In genomic region chr19:6262519-6262918, GRCh38 we compare ENCODE assay signal across 23 cellular contexts. TPM values are rescaled to one million over a fixed set of nuclear protein-coding genes. Genes with fewer than 3 reads are reported as not detected.
DNase-seq lines count a peak whose midpoint lies in the region; ATAC-seq and TF ChIP-seq lines count a peak whose summit lies in the region.
"Had no signal": no experiment of that assay in that cellular context is flagged by ENCODE, and none has a peak within 500 bp of the region (broad histone marks: within the 10 kb centered on the region; RNA-seq: fewer than 3 reads in every experiment).

No MANE protein-coding gene starts in this region.

- H3K4ac ChIP-seq in neuronal stem cell (ENCODE audit: low read length), result no peak overlapping the region

- no peak overlapping the region for H2AFZ ChIP-seq in neuronal stem cell (ENCODE audit: low read length)
- H2AFZ ChIP-seq: GM23338 had no signal

- H3K27me3 ChIP-seq in neuronal stem cell (ENCODE audit: control insufficient read depth in 3 of 3, insufficient read depth in 3 of 3, low read depth in 1 of 3, low read length in 3 of 3), result no peaks in the 10 kb centered on the region

- H3K36me3 Mint-ChIP-seq in activated naive CD8-positive, alpha-beta T cell, result no peaks in the 10 kb centered on the region
- H3K36me3 Mint-ChIP-seq in activated naive CD8-positive, alpha-beta T cell treated with anti-CD3 and anti-CD28 coated beads for 36 hours, result peaks cover 24% of the 10 kb centered on the region
- H3K36me3 Mint-ChIP-seq in activated naive CD8-positive, alpha-beta T cell treated with anti-CD3 and anti-CD28 coated beads, Interleukin-2, amount 10 ng/mL, durations not matched to agents 7 days and 5 days, result peaks cover 22% of the 10 kb centered on the region

- no peak overlapping the region for H4K8ac ChIP-seq in neuronal stem cell (ENCODE audit: low read depth, low read length)

- no peak overlapping the region for H3K4me3 ChIP-seq in neuronal stem cell (ENCODE audit: low read length in 2 of 2)
- H3K4me3 ChIP-seq: GM12878, GM23338, HAP-1 had no signal

- no peak overlapping the region for H3K18ac ChIP-seq in neuronal stem cell (ENCODE audit: low read length)

- H3K27ac ChIP-seq in neuronal stem cell (replicated peaks; ENCODE audit: low read length), result no peak overlapping the region

- peaks cover 0 to 7% of the 10 kb centered on the region in 2 donors for H3K4me1 ChIP-seq in neuronal stem cell (ENCODE audit: control insufficient read depth in 2 of 2, insufficient read depth in 1 of 2, low read depth in 1 of 2, low read length in 2 of 2)
- H3K4me1 ChIP-seq: Caco-2, HAP-1 had no signal

- H2BK5ac ChIP-seq in neuronal stem cell (ENCODE audit: low read length), result no peak overlapping the region

- no peak overlapping the region for H3K14ac ChIP-seq in neuronal stem cell (ENCODE audit: low read length)

- no peaks in the 10 kb centered on the region for H3K9me3 ChIP-seq in neuronal stem cell (replicated peaks in 1 of 2; ENCODE audit: control insufficient read depth in 2 of 2, insufficient read depth in 1 of 2, low read depth in 1 of 2, low read length in 2 of 2)
- H3K9me3 ChIP-seq: Caco-2, HAP-1 had no signal

- no peak overlapping the region for H3K27ac Mint-ChIP-seq in activated naive CD8-positive, alpha-beta T cell
- H3K27ac Mint-ChIP-seq in activated naive CD8-positive, alpha-beta T cell treated with anti-CD3 and anti-CD28 coated beads for 36 hours, result no peak overlapping the region
- H3K27ac Mint-ChIP-seq in activated naive CD8-positive, alpha-beta T cell treated with anti-CD3 and anti-CD28 coated beads, Interleukin-2, amount 10 ng/mL, durations not matched to agents 7 days and 5 days, result peak overlapping the region; percentile 80
- H3K27ac Mint-ChIP-seq: GM23338, IgD-negative memory B cell had no signal

- no peak for ATAC-seq in activated naive CD8-positive, alpha-beta T cell treated with anti-CD3 and anti-CD28 coated beads, Interleukin-2, amount 10 ng/mL, durations not matched to agents 7 days and 5 days (ENCODE audit: low read depth)
- ATAC-seq in GM19452 (IDR thresholded peaks at IDR 0.05; ENCODE audit: unreplicated experiment), result no peak
- ATAC-seq: GM12878, GM23338, Panc1, SK-N-SH treated with all-trans-retinoic acid at 6 μM for 48 hours had no signal

- WGBS in neuronal stem cell (ENCODE audit: extremely low coverage in 2 of 2, insufficient read length in 2 of 2, insufficient replicate concordance in 1 of 2), 2 donors, result no CpG with 5 or more reads among the region's 11 CpGs

- peaks cover 30% of the 10 kb centered on the region for H3K4me1 Mint-ChIP-seq in activated naive CD8-positive, alpha-beta T cell (ENCODE audit: low read depth)
- H3K4me1 Mint-ChIP-seq in activated naive CD8-positive, alpha-beta T cell treated with anti-CD3 and anti-CD28 coated beads for 36 hours, result peaks cover 10% of the 10 kb centered on the region
- H3K4me1 Mint-ChIP-seq in activated naive CD8-positive, alpha-beta T cell treated with anti-CD3 and anti-CD28 coated beads, Interleukin-2, amount 10 ng/mL, durations not matched to agents 7 days and 5 days, result peaks cover 16% of the 10 kb centered on the region

- no peak overlapping the region for H3K4me2 ChIP-seq in neuronal stem cell (ENCODE audit: insufficient read depth, low read length, poor library complexity, severe bottlenecking)
- H3K4me2 ChIP-seq: GM23338 had no signal

- H3K4me3 Mint-ChIP-seq in activated naive CD8-positive, alpha-beta T cell, result peak overlapping the region; percentile 7
- H3K4me3 Mint-ChIP-seq in activated naive CD8-positive, alpha-beta T cell treated with anti-CD3 and anti-CD28 coated beads for 36 hours, result no peak overlapping the region
- H3K4me3 Mint-ChIP-seq in activated naive CD8-positive, alpha-beta T cell treated with anti-CD3 and anti-CD28 coated beads, Interleukin-2, amount 10 ng/mL, durations not matched to agents 7 days and 5 days, result peak overlapping the region; percentile 63
- H3K4me3 Mint-ChIP-seq: GM23338, IgD-negative memory B cell had no signal

- POLR2A ChIA-PET in activated naive CD8-positive, alpha-beta T cell treated with anti-CD3 and anti-CD28 coated beads, Interleukin-2, amount 10 ng/mL, durations not matched to agents 7 days and 5 days (lab: Charles Lee), result no interaction called here
- POLR2A ChIA-PET in HEK293T (lab: Yijun Ruan, JAX), result no interaction called here

- DNase-seq in activated naive CD8-positive, alpha-beta T cell treated with anti-CD3 and anti-CD28 coated beads for 36 hours, result no peak
- DNase-seq in activated naive CD8-positive, alpha-beta T cell treated with anti-CD3 and anti-CD28 coated beads, Interleukin-2, amount 10 ng/mL, durations not matched to agents 7 days and 5 days, result no peak
- DNase-seq in neuronal stem cell (ENCODE audit: low spot score) (no peak), NAMALWA (ENCODE audit: low spot score) (no peak), germinal center (ENCODE audit: low spot score) (no peak), HEK293T (ENCODE audit: extremely low spot score) (no peak)
- DNase-seq: AML-193; Caco-2; DND-41; NCI-H1105 treated with DMSO at 0.1 percent for 48 hours; NCI-H2029 treated with DMSO at 0.1 percent for 48 hours; NCI-H226; NCI-H524; NCI-H774; NK-92 treated with Interleukin-12 subunit alpha and Interleukin-12 subunit beta, amount 100 ng/mL, for 24 hours had no signal

- no peaks in the 10 kb centered on the region for H3K27me3 Mint-ChIP-seq in activated naive CD8-positive, alpha-beta T cell
- H3K27me3 Mint-ChIP-seq in activated naive CD8-positive, alpha-beta T cell treated with anti-CD3 and anti-CD28 coated beads for 36 hours, result no peaks in the 10 kb centered on the region
- no peaks in the 10 kb centered on the region for H3K27me3 Mint-ChIP-seq in activated naive CD8-positive, alpha-beta T cell treated with anti-CD3 and anti-CD28 coated beads, Interleukin-2, amount 10 ng/mL, durations not matched to agents 7 days and 5 days
- H3K27me3 Mint-ChIP-seq: IgD-negative memory B cell had no signal

- peak overlapping the region; percentile 34 for H3K23ac ChIP-seq in neuronal stem cell (ENCODE audit: low read depth, low read length, poor library complexity)

- H2BK12ac ChIP-seq in neuronal stem cell (ENCODE audit: low read length), result no peak overlapping the region

- H3K9ac ChIP-seq in neuronal stem cell (ENCODE audit: low read depth, low read length, poor library complexity), result no peak overlapping the region

- H2BK120ac ChIP-seq in neuronal stem cell (ENCODE audit: low read depth, low read length), result no peak overlapping the region

- H2AK5ac ChIP-seq in neuronal stem cell (ENCODE audit: low read depth, low read length), result no peak overlapping the region

- peaks cover 29 to 95% of the 10 kb centered on the region in 2 donors for H3K36me3 ChIP-seq in neuronal stem cell (replicated peaks in 1 of 2; ENCODE audit: control insufficient read depth in 2 of 2, insufficient read depth in 2 of 2, low read length in 2 of 2)

- H3K9me3 Mint-ChIP-seq in activated naive CD8-positive, alpha-beta T cell (ENCODE audit: low read depth), result no peaks in the 10 kb centered on the region
- no peaks in the 10 kb centered on the region for H3K9me3 Mint-ChIP-seq in activated naive CD8-positive, alpha-beta T cell treated with anti-CD3 and anti-CD28 coated beads for 36 hours
- H3K9me3 Mint-ChIP-seq in activated naive CD8-positive, alpha-beta T cell treated with anti-CD3 and anti-CD28 coated beads, Interleukin-2, amount 10 ng/mL, durations not matched to agents 7 days and 5 days, result no peaks in the 10 kb centered on the region
- H3K9me3 Mint-ChIP-seq: GM23338, IgD-negative memory B cell had no signal

- CTCF ChIA-PET in HEK293T (lab: Yijun Ruan, JAX), result no interaction called here

- H4K91ac ChIP-seq in neuronal stem cell (ENCODE audit: low read depth, low read length, poor library complexity), result no peak overlapping the region

- H3K79me1 ChIP-seq in neuronal stem cell (ENCODE audit: low read depth, low read length), result peaks cover 14% of the 10 kb centered on the region

- H2BK15ac ChIP-seq in neuronal stem cell (ENCODE audit: low read length), result no peak overlapping the region

TF ChIP-seq in HEK293T, 16 proteins besides CTCF, POLR2A, EP300 and RAD21:
- no peak for TF ChIP-seq BHLHE40 (IDR thresholded peaks at IDR 0.05; ENCODE audit: borderline replicate concordance)
- no peak for TF ChIP-seq FOXA1 (IDR thresholded peaks at IDR 0.05)
- no peak for TF ChIP-seq SUZ12 (IDR thresholded peaks at IDR 0.05)
- no peak for TF ChIP-seq ELF4 (IDR thresholded peaks at IDR 0.05)
- TF ChIP-seq ARNT (IDR thresholded peaks at IDR 0.05), result no peak
- no peak for TF ChIP-seq ZNF384 (IDR thresholded peaks at IDR 0.05)
- no peak for TF ChIP-seq FOXK2 (IDR thresholded peaks at IDR 0.05)
- TF ChIP-seq L3MBTL2 (conservative IDR thresholded peaks at IDR 0.05), result no peak
- no peak for TF ChIP-seq CTBP1 (IDR thresholded peaks at IDR 0.05; ENCODE audit: borderline replicate concordance)
- no peak for TF ChIP-seq SP1 (IDR thresholded peaks at IDR 0.05)
- no peak for TF ChIP-seq NFRKB (IDR thresholded peaks at IDR 0.05)
- TF ChIP-seq FOXM1 (IDR thresholded peaks at IDR 0.05; ENCODE audit: borderline replicate concordance), result no peak
- TF ChIP-seq HDGF (IDR thresholded peaks at IDR 0.05; ENCODE audit: borderline replicate concordance), result no peak

RNA-seq across cellular contexts. Expression of gene MLLT1, which starts 17.3 kb away (rescaled TPM):
- total RNA-seq in activated naive CD8-positive, alpha-beta T cell treated with anti-CD3 and anti-CD28 coated beads for 36 hours, result 10 to 100 TPM; 55.2 to 56.8 TPM
- 10 to 100 TPM; 37.8 to 42.1 TPM for total RNA-seq in activated naive CD8-positive, alpha-beta T cell treated with anti-CD3 and anti-CD28 coated beads, Interleukin-2, amount 10 ng/mL, durations not matched to agents 7 days and 5 days
- 43.3 TPM for polyA plus RNA-seq in neuronal stem cell (2013, experiment 1 of 2)
- polyA plus RNA-seq in neuronal stem cell (2013, experiment 2 of 2), result 43.5 TPM
